ENCODE assay signal across 1 cellular context in genomic region chr10:21515581-21516269, GRCh38.
TF ChIP-seq lines count a peak whose summit lies in the region.

No MANE protein-coding gene starts in this region.

TF ChIP-seq in GM23338, 12 proteins besides CTCF, POLR2A, EP300 and RAD21 (continued from another document):
- no peak for TF ChIP-seq ZNF462 (CRISPR knock-in tag; IDR thresholded peaks at IDR 0.05)
- TF ChIP-seq STAT1 (IDR thresholded peaks at IDR 0.05; ENCODE audit: unreplicated experiment) = no peak
TF ChIP-seq in GM23338: peak in this region for 4.
